8 cellular contexts compared by ENCODE assay signal in genomic region chr19:44356383-44357111, GRCh38. TPM values are rescaled to one million over a fixed set of nuclear protein-coding genes. Genes with fewer than 3 reads are reported as not detected.
A peak's percentile ranks its signal among the peaks of the same experiment; 100 is the strongest.
DNase-seq lines count a peak whose midpoint lies in the region; ATAC-seq, FAIRE-seq and TF ChIP-seq lines count a peak whose summit lies in the region.

TSS of gene ZNF112 (minus strand) at chr19:44356680. CDS start at chr19:44340539, 16,141 bp downstream.

- no peak for TF ChIP-seq CTCF in kidney (IDR thresholded peaks at IDR 0.05; ENCODE audit: borderline replicate concordance, extremely low read depth, insufficient read depth)

- no peaks in the 10 kb centered on the region for H3K4me1 ChIP-seq in CD4-positive, alpha-beta memory T cell (ENCODE audit: insufficient read depth, low read length)
- H3K4me1 ChIP-seq in HUES64 (ENCODE audit: insufficient read depth, low read length): peaks cover 5% of the 10 kb centered on the region
- H3K4me1 ChIP-seq in kidney (ENCODE audit: control insufficient read depth in 1 of 2, insufficient read depth in 1 of 2, low read depth in 1 of 2, low read length in 2 of 2): peaks cover 2 to 5% of the 10 kb centered on the region in 2 donors
- H3K4me1 ChIP-seq in skeletal muscle satellite cell (ENCODE audit: control insufficient read depth, insufficient read depth, low read length): no peaks in the 10 kb centered on the region

- H3K4me3 Mint-ChIP-seq in CD4-positive, alpha-beta memory T cell: peak within 1 kb of the TSS; percentile 30 to 80 (median 57)

- H3K9me3 Mint-ChIP-seq in CD4-positive, alpha-beta memory T cell: peaks cover 7 to 81% (median 59%) of the 10 kb centered on the region in 8 donors

- no peaks in the 10 kb centered on the region for H3K36me3 ChIP-seq in CD4-positive, alpha-beta memory T cell (ENCODE audit: insufficient read depth, low read length)
- H3K36me3 ChIP-seq in HUES64 (ENCODE audit: insufficient read depth, low read length): no peaks in the 10 kb centered on the region
- no peaks in the 10 kb centered on the region for H3K36me3 ChIP-seq in kidney (ENCODE audit: control insufficient read depth in 1 of 2, insufficient read depth in 2 of 2, low read length in 2 of 2)
- no peaks in the 10 kb centered on the region for H3K36me3 ChIP-seq in skeletal muscle satellite cell (ENCODE audit: insufficient read depth, low read length)

- H3K27ac Mint-ChIP-seq in CD4-positive, alpha-beta memory T cell: peak within 1 kb of the TSS in 1 of 7 donors; percentile 10

- H3K27me3 Mint-ChIP-seq in CD4-positive, alpha-beta memory T cell: peaks cover 3 to 4% of the 10 kb centered on the region in 2 donors

- H3K4me1 Mint-ChIP-seq in CD4-positive, alpha-beta memory T cell: peaks cover 0 to 8% (median under 1%) of the 10 kb centered on the region in 4 donors

- ATAC-seq in GM21423 (IDR thresholded peaks at IDR 0.05; ENCODE audit: unreplicated experiment): no peak
- no peak for ATAC-seq in GM18517 (IDR thresholded peaks at IDR 0.05; ENCODE audit: unreplicated experiment)

- H3K4me3 ChIP-seq in CD4-positive, alpha-beta memory T cell (ENCODE audit: low read length in 2 of 2): peak within 1 kb of the TSS in 1 of 2 donors; percentile 23
- peak within 1 kb of the TSS; percentile 71 for H3K4me3 ChIP-seq in HUES64 (ENCODE audit: low read length)
- H3K4me3 ChIP-seq in kidney (ENCODE audit: low read length in 2 of 2): peak within 1 kb of the TSS; percentile 84 to 95
- H3K4me3 ChIP-seq in skeletal muscle satellite cell (ENCODE audit: low read length): peak within 1 kb of the TSS; percentile 84

- no peak within 1 kb of the TSS for H3K27ac ChIP-seq in CD4-positive, alpha-beta memory T cell (ENCODE audit: low read depth, low read length)
- no peak within 1 kb of the TSS for H3K27ac ChIP-seq in HUES64 (ENCODE audit: low read depth, low read length)
- peak within 1 kb of the TSS; percentile 7 to 67 for H3K27ac ChIP-seq in kidney (ENCODE audit: low read depth in 2 of 2, low read length in 2 of 2)

- no peaks in the 10 kb centered on the region for H3K27me3 ChIP-seq in CD4-positive, alpha-beta memory T cell (ENCODE audit: insufficient read depth, low read length)
- H3K27me3 ChIP-seq in HUES64 (ENCODE audit: insufficient read depth, low read length) (no peaks in the 10 kb centered on the region), skeletal muscle satellite cell (ENCODE audit: control insufficient read depth, insufficient read depth, low read length) (no peaks in the 10 kb centered on the region)

- peak; percentile 93 for FAIRE-seq in kidney (lab: Jason Lieb, UNC)

- WGBS in HUES64: 2% methylated on average over 38 of the region's 38 CpGs

- POLR2A ChIA-PET in CD4-positive, alpha-beta memory T cell (lab: Charles Lee; ENCODE audit: partially characterized antibody): no interaction called here

- DNase-seq in CD4-positive, alpha-beta memory T cell: peak in 1 of 5 donors; percentile 2
- DNase-seq in RKO (ENCODE audit: low spot score) (peak; percentile 93), dedifferentiated amniotic fluid mesenchymal stem cell (ENCODE audit: extremely low spot score) (peak; percentile 96), kidney (peak; percentile 92)

- no peaks in the 10 kb centered on the region for H3K9me3 ChIP-seq in CD4-positive, alpha-beta memory T cell (ENCODE audit: control insufficient read depth in 1 of 2, low read length in 2 of 2)
- peaks cover 6% of the 10 kb centered on the region; the same call in 1 of the 2 replicates for H3K9me3 ChIP-seq in HUES64 (ENCODE audit: insufficient read depth, low read depth, low read length)
- no peaks in the 10 kb centered on the region for H3K9me3 ChIP-seq in kidney (ENCODE audit: control insufficient read depth in 1 of 2, low read length in 2 of 2)
- H3K9me3 ChIP-seq in skeletal muscle satellite cell (replicated peaks; ENCODE audit: low read length): no peaks in the 10 kb centered on the region

- peak within 1 kb of the TSS; percentile 82 for H3K4me2 ChIP-seq in skeletal muscle satellite cell (ENCODE audit: low read length)

- peak within 1 kb of the TSS; percentile 58 for H3K9ac ChIP-seq in HUES64 (ENCODE audit: low read depth, low read length)
- peak within 1 kb of the TSS; percentile 35 to 82 for H3K9ac ChIP-seq in kidney (ENCODE audit: low read length in 2 of 2)
- peak within 1 kb of the TSS; percentile 90 for H3K9ac ChIP-seq in skeletal muscle satellite cell (ENCODE audit: low read depth, low read length)

- CTCF ChIA-PET in CD4-positive, alpha-beta memory T cell (lab: Charles Lee; ENCODE audit: partially characterized antibody): no interaction called here

- intact Hi-C loops in CD4-positive, alpha-beta memory T cell (cut with micrococcal nuclease): no loop called here
- intact Hi-C loops in kidney (cut with DNase I): no loop called here

- peaks cover 7 to 9% of the 10 kb centered on the region in 2 donors for H3K36me3 Mint-ChIP-seq in CD4-positive, alpha-beta memory T cell

RNA-seq across cellular contexts. Expression of gene ZNF112, which starts in this region (rescaled TPM):
- under 1 TPM; 0.25 to 0.32 TPM for total RNA-seq in CD4-positive, alpha-beta memory T cell
- not detected for polyA plus RNA-seq in CD4-positive, alpha-beta memory T cell
- polyA plus RNA-seq in HUES64 (2013, experiment 1 of 2): 2.5 TPM
- 3.5 TPM for polyA plus RNA-seq in HUES64 (2013, experiment 2 of 2)
- total RNA-seq in kidney: 8.5 TPM
- polyA plus RNA-seq in kidney (ENCODE audit: insufficient read depth, low read depth, low replicate concordance): 3.4 TPM
- 4.6 and 5.0 TPM in 2 replicates for total RNA-seq in skeletal muscle satellite cell (2012; rRNA removed)

Comparison
In these comparisons a context has a peak if more than half of its experiments do, and no peak if none do; other contexts are left out.
1. H3K27ac ChIP-seq: peak in kidney (2 of 2); none in CD4-positive, alpha-beta memory T cell (single experiment) and HUES64 (single experiment).
2. Peak in every context shown above with its lines, with median percentiles within 50 percentile points of each other: H3K9ac ChIP-seq.